ENCODE assay signal across 4 cellular contexts in genomic region chr4:69296356-69296755, GRCh38. TPM values are rescaled to one million over a fixed set of nuclear protein-coding genes. Genes with fewer than 3 reads are reported as not detected.
"Had no signal": no experiment of that assay in that cellular context is flagged by ENCODE, and none has a peak within 500 bp of the region (broad histone marks: within the 10 kb centered on the region; RNA-seq: fewer than 3 reads in every experiment).

No MANE protein-coding gene starts in this region.

RNA-seq across cellular contexts. Expression of gene UGT2B28, which starts 16.1 kb away (rescaled TPM):
- total RNA-seq: LHCN-M2, M059J, MCF 10A, NCI-H460 had no signal
